In the genomic region with DNA sequence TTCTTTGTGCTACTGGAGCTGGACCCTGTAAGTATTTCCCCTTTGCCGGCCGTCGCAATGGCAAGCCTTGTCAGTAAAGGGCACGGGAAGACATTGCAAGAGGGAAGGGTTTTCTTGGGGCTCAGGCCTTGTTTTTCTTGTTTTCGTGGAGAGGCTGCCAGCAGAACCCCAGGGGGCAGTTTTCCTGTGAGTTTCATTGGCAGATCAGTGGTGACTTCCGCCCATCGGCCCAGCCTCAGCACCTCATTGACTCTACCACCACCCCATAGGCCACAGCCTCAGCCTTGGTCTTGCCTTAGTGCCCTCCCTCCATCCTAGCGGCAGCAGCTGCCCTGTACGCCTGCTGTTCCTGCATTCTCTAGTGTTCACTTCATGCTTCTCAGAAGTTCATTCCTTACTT, we compare ENCODE assay signal across 1 cellular context.
TF ChIP-seq lines count a peak whose summit lies in the region.

No MANE protein-coding gene starts in this region.

TF ChIP-seq in WTC11, 78 proteins besides CTCF, POLR2A, EP300 and RAD21 (continued from another document):
- TF ChIP-seq ZNF425 (CRISPR knock-in tag; conservative IDR thresholded peaks at IDR 0.05) (no peak), FOXK1 (CRISPR knock-in tag; IDR thresholded peaks at IDR 0.05) (no peak), PRRX2 (CRISPR knock-in tag; IDR thresholded peaks at IDR 0.05) (no peak), TEAD1 (CRISPR knock-in tag; IDR thresholded peaks at IDR 0.05) (no peak)
- TF ChIP-seq, protein P1, sequence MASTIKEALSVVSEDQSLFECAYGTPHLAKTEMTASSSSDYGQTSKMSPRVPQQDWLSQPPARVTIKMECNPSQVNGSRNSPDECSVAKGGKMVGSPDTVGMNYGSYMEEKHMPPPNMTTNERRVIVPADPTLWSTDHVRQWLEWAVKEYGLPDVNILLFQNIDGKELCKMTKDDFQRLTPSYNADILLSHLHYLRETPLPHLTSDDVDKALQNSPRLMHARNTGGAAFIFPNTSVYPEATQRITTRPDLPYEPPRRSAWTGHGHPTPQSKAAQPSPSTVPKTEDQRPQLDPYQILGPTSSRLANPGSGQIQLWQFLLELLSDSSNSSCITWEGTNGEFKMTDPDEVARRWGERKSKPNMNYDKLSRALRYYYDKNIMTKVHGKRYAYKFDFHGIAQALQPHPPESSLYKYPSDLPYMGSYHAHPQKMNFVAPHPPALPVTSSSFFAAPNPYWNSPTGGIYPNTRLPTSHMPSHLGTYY (CRISPR knock-in tag; IDR thresholded peaks at IDR 0.05), result no peak
- TF ChIP-seq, protein P2, sequence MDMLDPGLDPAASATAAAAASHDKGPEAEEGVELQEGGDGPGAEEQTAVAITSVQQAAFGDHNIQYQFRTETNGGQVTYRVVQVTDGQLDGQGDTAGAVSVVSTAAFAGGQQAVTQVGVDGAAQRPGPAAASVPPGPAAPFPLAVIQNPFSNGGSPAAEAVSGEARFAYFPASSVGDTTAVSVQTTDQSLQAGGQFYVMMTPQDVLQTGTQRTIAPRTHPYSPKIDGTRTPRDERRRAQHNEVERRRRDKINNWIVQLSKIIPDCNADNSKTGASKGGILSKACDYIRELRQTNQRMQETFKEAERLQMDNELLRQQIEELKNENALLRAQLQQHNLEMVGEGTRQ (CRISPR knock-in tag; IDR thresholded peaks at IDR 0.05), result no peak
